Comparison of ENCODE assay signal across 9 cellular contexts in genomic region chr12:53078425-53079225, GRCh38. TPM values are rescaled to one million over a fixed set of nuclear protein-coding genes. Genes with fewer than 3 reads are reported as not detected.
DNase-seq lines count a peak whose midpoint lies in the region; ATAC-seq and TF ChIP-seq lines count a peak whose summit lies in the region.
"Had no signal": no experiment of that assay in that cellular context is flagged by ENCODE, and none has a peak within 500 bp of the region (broad histone marks: within the 10 kb centered on the region; RNA-seq: fewer than 3 reads in every experiment).

No MANE protein-coding gene starts in this region.

- H3K9me2 ChIP-seq in OCI-LY7 (ENCODE audit: insufficient read depth, low read length), result no peaks in the 10 kb centered on the region

- H2BK15ac ChIP-seq in mesenchymal stem cell (ENCODE audit: low read depth, poor library complexity, severe bottlenecking), result no peak overlapping the region

- H4K91ac ChIP-seq in mesenchymal stem cell (ENCODE audit: low read length), result peak overlapping the region; percentile 94

- peaks cover 10% of the 10 kb centered on the region for H3K4me1 ChIP-seq in OCI-LY7 (ENCODE audit: insufficient read depth, low read length, poor library complexity, severe bottlenecking)
- H3K4me1 ChIP-seq in mesenchymal stem cell (ENCODE audit: control insufficient read depth, insufficient read depth, low read depth, low read length), result peaks cover 5% of the 10 kb centered on the region

- H3K79me1 ChIP-seq in mesenchymal stem cell (replicated peaks; ENCODE audit: low read length, poor library complexity, severe bottlenecking), result peaks cover 28% of the 10 kb centered on the region

- peak overlapping the region; percentile 88 for H3K9ac ChIP-seq in mesenchymal stem cell (ENCODE audit: low read length)

- H3K79me2 ChIP-seq in OCI-LY7 (ENCODE audit: insufficient read depth, low read depth, low read length), result no peaks in the 10 kb centered on the region; the same call in 1 of the 2 replicates

- H3K4ac ChIP-seq in mesenchymal stem cell (ENCODE audit: low read depth in 1 of 2, low read length in 2 of 2), result peak overlapping the region; percentile 15 to 98

- 23% methylated on average over 20 of the region's 25 CpGs for WGBS in mesenchymal stem cell

- intact Hi-C loops in OCI-LY7 (cut with micrococcal nuclease; ENCODE audit: unreplicated experiment), result loop anchor here (1.0 kb wide), 1 partner anchor 24 kb away; no protein-coding TSS in a partner anchor

- peak overlapping the region; percentile 88 for H4K8ac ChIP-seq in mesenchymal stem cell (ENCODE audit: low read length)

- H2BK12ac ChIP-seq in mesenchymal stem cell (ENCODE audit: low read length in 2 of 2), result no peak overlapping the region

- peak overlapping the region; percentile 72 for H2AK5ac ChIP-seq in mesenchymal stem cell (ENCODE audit: low read length, severe bottlenecking)

- ATAC-seq in HG02870 (IDR thresholded peaks at IDR 0.05; ENCODE audit: unreplicated experiment) (peak; percentile 15), HG03521 (IDR thresholded peaks at IDR 0.05; ENCODE audit: unreplicated experiment) (no peak)

- no peaks in the 10 kb centered on the region for H3K27me3 ChIP-seq in mesenchymal stem cell (ENCODE audit: control insufficient read depth in 1 of 2, insufficient read depth in 1 of 2, low read length in 2 of 2)

- H3K4me3 ChIP-seq in OCI-LY7 (ENCODE audit: low read depth, low read length, poor library complexity, severe bottlenecking), result peak overlapping the region; percentile 78
- H3K4me3 ChIP-seq in cardiac fibroblast (replicated peaks in 1 of 2; ENCODE audit: low read depth in 2 of 2, low read length in 2 of 2), result peak overlapping the region; percentile 55 to 72
- H3K4me3 ChIP-seq in mesenchymal stem cell (ENCODE audit: insufficient read depth in 1 of 2, low read depth in 1 of 2, low read length in 2 of 2), result peak overlapping the region; percentile 68 to 85

- TSS peak; percentile 64 for BruUV-seq in OCI-LY7 (replicated peaks; lab: Mats Ljungman, UMichigan)

- POLR2A ChIA-PET in OCI-LY7 (lab: Charles Lee), result interaction anchor here (0.7 to 2.6 kb wide), 11 partner anchors 8 to 546 kb away, joined by 3 to 29 read pairs (median 4); partner anchors contain the start of genes AAAS, IGFBP6, PFDN5 and SOAT2

- H2BK5ac ChIP-seq in mesenchymal stem cell (ENCODE audit: low read depth, low read length, poor library complexity, severe bottlenecking), result peak overlapping the region; percentile 10

- H2AFZ ChIP-seq in OCI-LY7 (ENCODE audit: low read length) (peak overlapping the region; percentile 70), mesenchymal stem cell (ENCODE audit: low read depth, low read length) (peak overlapping the region; percentile 39)

- H3K9me3 ChIP-seq in OCI-LY7 (ENCODE audit: low read length) (no peaks in the 10 kb centered on the region), mesenchymal stem cell (ENCODE audit: control insufficient read depth, low read length) (no peaks in the 10 kb centered on the region)

- H3K14ac ChIP-seq in mesenchymal stem cell (ENCODE audit: low read length in 2 of 2), result peak overlapping the region in 1 of 2 experiments; percentile 85

- peak; percentile 65 for DNase-seq in NCI-H2196 (lab: John Stamatoyannopoulos, UW; ENCODE audit: unreplicated experiment)
- no peak for DNase-seq in NCI-H2196 treated with DMSO at 0.1 percent for 48 hours (lab: John Stamatoyannopoulos, UW; ENCODE audit: unreplicated experiment)
- peak; percentile 68 for DNase-seq in OCI-LY7 (ENCODE audit: low spot score)
- peak in 1 of 2 donors; percentile 51 for DNase-seq in cardiac fibroblast (ENCODE audit: low read depth in 2 of 2)
- DNase-seq in mesenchymal stem cell, result peak; percentile 50
- DNase-seq in ureter (ENCODE audit: low spot score), result peak; percentile 57

- H3K36me3 ChIP-seq in OCI-LY7 (ENCODE audit: insufficient read depth, low read length), result peaks cover 29% of the 10 kb centered on the region
- peaks cover 28 to 30% of the 10 kb centered on the region in 2 experiments for H3K36me3 ChIP-seq in mesenchymal stem cell (ENCODE audit: control insufficient read depth in 1 of 2, insufficient read depth in 2 of 2, low read depth in 1 of 2, low read length in 2 of 2)

- TF ChIP-seq CTCF in OCI-LY7 (conservative IDR thresholded peaks at IDR 0.05; ENCODE audit: low read length), result no peak
- TF ChIP-seq CTCF in cardiac fibroblast (IDR thresholded peaks at IDR 0.05; ENCODE audit: low read depth, low read length), result no peak

- CTCF ChIA-PET in OCI-LY7 (lab: Charles Lee; ENCODE audit: unreplicated experiment), result interaction anchor here (0.6 to 1.8 kb wide), 5 partner anchors 12 to 31 kb away, joined by 3 to 7 read pairs (median 6); partner anchors contain the start of gene SOAT2

- H2BK120ac ChIP-seq in mesenchymal stem cell (ENCODE audit: low read depth, low read length), result peak overlapping the region; percentile 91

- no peaks in the 10 kb centered on the region for H4K20me1 ChIP-seq in OCI-LY7 (ENCODE audit: insufficient read depth, low read length)

- H3K4me2 ChIP-seq in OCI-LY7 (ENCODE audit: low read length) (peak overlapping the region; percentile 73), mesenchymal stem cell (ENCODE audit: low read length, poor library complexity, severe bottlenecking) (peak overlapping the region; percentile 83)

- H3K18ac ChIP-seq in mesenchymal stem cell (ENCODE audit: low read depth in 1 of 2, low read length in 2 of 2), result peak overlapping the region; percentile 34 to 81

- H3K23ac ChIP-seq in mesenchymal stem cell (ENCODE audit: low read length in 2 of 2), result peak overlapping the region in 1 of 2 experiments; percentile 19

- H3K27ac ChIP-seq in OCI-LY7 (ENCODE audit: low read depth, low read length, poor library complexity, severe bottlenecking), result peak overlapping the region; percentile 34
- peak overlapping the region; percentile 79 for H3K27ac ChIP-seq in mesenchymal stem cell (ENCODE audit: low read length, poor library complexity, severe bottlenecking)

RNA-seq across cellular contexts. Expression of gene SPRYD3, which starts 0.6 kb away (rescaled TPM):
- total RNA-seq in OCI-LY7 (2014; rRNA removed; shearing (Covaris generic)), result 7.3 and 10.9 TPM in 2 replicates
- total RNA-seq in OCI-LY7 (2022) (17.2 and 20.5 TPM in 2 replicates), ureter (66.6 TPM)
- 15.3 TPM for polyA plus RNA-seq in mesenchymal stem cell (2013, experiment 1 of 2)
- polyA plus RNA-seq in mesenchymal stem cell (2013, experiment 2 of 2), result 14.7 TPM

RNA-seq across cellular contexts. Expression of gene IGFBP6, which starts 18.8 kb away (rescaled TPM):
- total RNA-seq in OCI-LY7 (2014; rRNA removed; shearing (Covaris generic)), result not detected in 2 replicates
- 1.2 and 2.9 TPM in 2 replicates for total RNA-seq in OCI-LY7 (2022)
- polyA plus RNA-seq in mesenchymal stem cell (2013, experiment 1 of 2), result 54.0 TPM
- 54.6 TPM for polyA plus RNA-seq in mesenchymal stem cell (2013, experiment 2 of 2)
- 133 TPM for total RNA-seq in ureter

RNA-seq across cellular contexts. Expression of gene SOAT2, which starts 24.7 kb away (rescaled TPM):
- total RNA-seq in OCI-LY7 (2014; rRNA removed; shearing (Covaris generic)), result 0.06 and 0.08 TPM in 2 replicates
- total RNA-seq in OCI-LY7 (2022) (1.2 and 1.8 TPM in 2 replicates), ureter (0.18 TPM)
- 0.03 TPM for polyA plus RNA-seq in mesenchymal stem cell (2013, experiment 1 of 2)
- polyA plus RNA-seq in mesenchymal stem cell (2013, experiment 2 of 2), result not detected
- total RNA-seq: Daoy had no signal

RNA-seq across cellular contexts. Expression of gene TNS2, which starts 28.8 kb away (rescaled TPM):
- total RNA-seq in OCI-LY7 (2014; rRNA removed; shearing (Covaris generic)), result 0.25 TPM in 1 of 2 replicates, not detected in the other
- 1.3 and 1.6 TPM in 2 replicates for total RNA-seq in OCI-LY7 (2022)
- polyA plus RNA-seq in mesenchymal stem cell (2013, experiment 1 of 2), result 95.2 TPM
- 91.2 TPM for polyA plus RNA-seq in mesenchymal stem cell (2013, experiment 2 of 2)
- 198 TPM for total RNA-seq in ureter

Comparison
In these comparisons a context has a peak if more than half of its experiments do, and no peak if none do; other contexts are left out.
1. RNA of gene IGFBP6, which starts 18.8 kb away (total RNA-seq): 133 TPM in ureter (single experiment); 1.2 to 2.9 TPM in OCI-LY7; every median in the first group is over 10 times any median in the second.
2. Peak in every context shown above with its lines, with median percentiles within 50 percentile points of each other: H3K4me3 ChIP-seq.